34 cellular contexts compared by ENCODE assay signal in the genomic region with DNA sequence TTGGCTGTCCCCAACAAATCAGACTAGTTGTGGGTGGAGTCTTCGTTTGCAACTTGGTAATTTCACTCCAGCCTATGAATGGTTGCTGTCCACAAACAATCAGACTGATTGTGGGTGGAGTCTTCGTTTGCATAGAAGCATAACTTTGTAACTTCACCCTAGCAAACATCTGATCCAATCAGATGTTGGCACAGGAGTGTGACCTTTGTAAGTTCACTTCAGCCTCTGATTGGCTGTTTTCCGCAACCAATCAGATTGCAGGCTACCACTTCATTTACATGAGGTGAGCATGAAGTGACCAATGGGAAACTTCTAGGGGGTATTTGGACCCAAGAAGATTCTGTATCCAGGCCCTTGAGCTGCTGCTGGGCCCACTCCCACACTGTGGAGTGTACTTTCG. TPM values are rescaled to one million over a fixed set of nuclear protein-coding genes. Genes with fewer than 3 reads are reported as not detected.
A peak's percentile ranks its signal among the peaks of the same experiment; 100 is the strongest.
DNase-seq lines count a peak whose midpoint lies in the region; ATAC-seq, FAIRE-seq and TF ChIP-seq lines count a peak whose summit lies in the region.
"Had no signal": no experiment of that assay in that cellular context is flagged by ENCODE, and none has a peak within 500 bp of the region (broad histone marks: within the 10 kb centered on the region; RNA-seq: fewer than 3 reads in every experiment).

No MANE protein-coding gene starts in this region.

- CTCF ChIA-PET in HepG2 (lab: Yijun Ruan, JAX; ENCODE audit: low intra/inter-chr PET ratio, low total read pairs): no interaction called here

- no peak overlapping the region for H3K4me2 ChIP-seq in HepG2 (ENCODE audit: low read depth, low read length)

- H3K9me3 ChIP-seq in HepG2 (ENCODE audit: low read length) (peaks cover 10% of the 10 kb centered on the region), right lobe of liver (no peaks in the 10 kb centered on the region)
- H3K9me3 ChIP-seq: ovary, suprapubic skin had no signal

- no peaks in the 10 kb centered on the region for H4K20me1 ChIP-seq in HepG2 (ENCODE audit: insufficient read depth, low read length)

- peak; percentile 23 for ATAC-seq in HepG2
- no peak for ATAC-seq in right lobe of liver
- ATAC-seq in HG02571 (IDR thresholded peaks at IDR 0.05; ENCODE audit: unreplicated experiment): no peak
- ATAC-seq: activated naive CD8-positive, alpha-beta T cell treated with anti-CD3 and anti-CD28 coated beads, Interleukin-2, amount 50 U/mL, for 24 hours; activated T-cell treated with anti-CD3 and anti-CD28 coated beads, Interleukin-2, amount 50 U/mL, for 72 hours; left lung; T-helper 17 cell had no signal

- H3K4me3 ChIP-seq in HepG2 (replicated peaks in 1 of 3; ENCODE audit: insufficient read depth in 1 of 3, low read depth in 2 of 3, low read length in 3 of 3): no peak overlapping the region
- no peak overlapping the region for H3K4me3 ChIP-seq in right lobe of liver
- H3K4me3 ChIP-seq: cardiac muscle cell, coronary artery, left lung, ovary, skin epidermis, suprapubic skin had no signal

- H3K4me1 ChIP-seq in HepG2 (ENCODE audit: insufficient read depth, low read length): peaks cover 30% of the 10 kb centered on the region
- peaks cover 0 to 4% (median under 1%) of the 10 kb centered on the region in 4 donors for H3K4me1 ChIP-seq in right lobe of liver
- H3K4me1 ChIP-seq: left lung had no signal

- TF ChIP-seq RAD21 in HepG2 (CRISPR knock-in tag; IDR thresholded peaks at IDR 0.05): no peak

- WGBS in HepG2 (ENCODE audit: low lambda C conversion rate): 30% methylated on average over 3 of the region's 4 CpGs
- WGBS in right lobe of liver (ENCODE audit: insufficient coverage, low coverage, low lambda C conversion rate, missing lambda C conversion rate): 58% methylated on average over 3 of the region's 4 CpGs

- no peak overlapping the region for H2AFZ ChIP-seq in HepG2 (ENCODE audit: low read length)

- TF ChIP-seq POLR2A in HepG2 (IDR thresholded peaks at IDR 0.05; ENCODE audit: insufficient read depth in 1 of 2, low read depth in 2 of 2, low read length in 2 of 2) (no peak), right lobe of liver (IDR thresholded peaks at IDR 0.05) (no peak)

- intact Hi-C loops in HepG2 (cut with micrococcal nuclease; ENCODE audit: unreplicated experiment): no loop called here
- intact Hi-C loops in right lobe of liver (cut with DNase I): no loop called here

- H3K9ac ChIP-seq in HepG2 (ENCODE audit: insufficient read depth, low read depth, low read length): no peak overlapping the region

- H3K27ac ChIP-seq in HepG2 (ENCODE audit: extremely low read length, insufficient read depth, low read length): no peak overlapping the region
- H3K27ac ChIP-seq in right lobe of liver: no peak overlapping the region
- H3K27ac ChIP-seq: cardiac muscle cell, coronary artery, left lung, ovary, skin epidermis, suprapubic skin had no signal

- POLR2A ChIA-PET in HepG2 (lab: Yijun Ruan, JAX): no interaction called here

- no peaks in the 10 kb centered on the region for H3K79me2 ChIP-seq in HepG2 (ENCODE audit: insufficient read depth, low read length)

- no peak for TF ChIP-seq EP300 in HepG2 (IDR thresholded peaks at IDR 0.05; ENCODE audit: low read depth in 2 of 2, low read length in 2 of 2)
- no peak for TF ChIP-seq EP300 in HepG2 (CRISPR knock-in tag; IDR thresholded peaks at IDR 0.05; ENCODE audit: borderline replicate concordance)

- BruUV-seq in HepG2 (replicated peaks; lab: Mats Ljungman, UMichigan): no TSS peak

- H3K27me3 ChIP-seq in HepG2 (ENCODE audit: control insufficient read depth in 1 of 2, insufficient read depth in 2 of 2, low read length in 2 of 2): no peaks in the 10 kb centered on the region
- no peaks in the 10 kb centered on the region for H3K27me3 ChIP-seq in right lobe of liver
- H3K27me3 ChIP-seq: cardiac muscle cell, left lung, ovary, suprapubic skin had no signal

- peak; percentile 25 for DNase-seq in HepG2 (ENCODE audit: low spot score)
- no peak for DNase-seq in right lobe of liver
- peak; percentile 28 for DNase-seq in RPMI8226
- no peak for DNase-seq in DMS53 treated with DMSO at 0.1 percent for 48 hours (lab: John Stamatoyannopoulos, UW; ENCODE audit: unreplicated experiment)
- no peak for DNase-seq in NCI-H2196 (lab: John Stamatoyannopoulos, UW; ENCODE audit: unreplicated experiment)
- DNase-seq: activated CD4-positive, alpha-beta T cell treated with anti-CD3 and anti-CD28 coated beads, Interleukin-2, amount 50 U/mL, for 1 hour; activated CD4-positive, CD25-positive, alpha-beta regulatory T cell; activated naive CD8-positive, alpha-beta T cell treated with anti-CD3 and anti-CD28 coated beads, Interleukin-2, amount 50 U/mL, for 24 hours; activated T-cell treated with anti-CD3 and anti-CD28 coated beads, Interleukin-2, amount 50 U/mL, for 72 hours; AML-193; CD4-positive, alpha-beta T cell; effector CD8-positive, alpha-beta T cell; left lung; NCI-H1436 treated with DMSO at 0.1 percent for 48 hours; NCI-H2081 treated with DMSO at 0.1 percent for 48 hours; NCI-H226; NCI-H526 treated with DMSO at 0.1 percent for 48 hours; ovary; Right ventricle myocardium superior; stimulated activated naive CD4-positive, alpha-beta T cell treated with Interleukin-2 at 50 U/mL for 16 hours; T-helper 17 cell had no signal

- in situ Hi-C loops in HepG2 (cut with HindIII; ENCODE audit: extremely low pct_ligation_motif_present, low pct_unique_long_range_greater_than_20kb): no loop called here

- TF ChIP-seq CTCF in HepG2 (CRISPR knock-in tag; IDR thresholded peaks at IDR 0.05): no peak
- TF ChIP-seq CTCF in right lobe of liver (IDR thresholded peaks at IDR 0.05): no peak

- FAIRE-seq in HepG2 (lab: Jason Lieb, UNC): no peak
- FAIRE-seq: A204.1, astrocyte, H1, islet of Langerhans, TTC549 had no signal

- no peaks in the 10 kb centered on the region for H3K36me3 ChIP-seq in HepG2 (replicated peaks in 1 of 2; ENCODE audit: control insufficient read depth in 1 of 2, insufficient read depth in 2 of 2, low read length in 2 of 2)
- no peaks in the 10 kb centered on the region for H3K36me3 ChIP-seq in right lobe of liver
- H3K36me3 ChIP-seq: cardiac muscle cell, left lung, ovary, suprapubic skin had no signal

RNA-seq across cellular contexts. Expression of a gene that starts 16.3 kb away (rescaled TPM):
- not detected in 2 replicates for total RNA-seq in HepG2 (2016; rRNA removed; fragmentation: Illumina TruSeq; extraction: Trizol)
- total RNA-seq in HepG2 (2016; cell fraction: cytosol; rRNA removed; fragmentation: Illumina TruSeq; extraction: Trizol; ENCODE audit: low read depth): not detected in 2 replicates
- total RNA-seq in HepG2 (2016; cell fraction: insoluble cytoplasmic fraction; rRNA removed; fragmentation: Illumina TruSeq; extraction: Trizol): not detected in 2 replicates
- not detected in 2 replicates for total RNA-seq in HepG2 (2016; cell fraction: membrane; rRNA removed; fragmentation: Illumina TruSeq; extraction: Trizol)
- total RNA-seq in HepG2 (2016; cell fraction: nucleus; rRNA removed; fragmentation: Illumina TruSeq; extraction: Trizol): not detected in 2 replicates
- not detected in 2 replicates for polyA plus RNA-seq in HepG2 (2011; rRNA removed)
- polyA plus RNA-seq in HepG2 (2011; cell fraction: cytosol; rRNA removed): not detected in 2 replicates
- polyA plus RNA-seq in HepG2 (2011; cell fraction: nucleus; rRNA removed): not detected in 2 replicates
- polyA plus RNA-seq in HepG2 (2012): not detected in 2 replicates
- not detected in 2 replicates for polyA plus RNA-seq in HepG2 (2016; cell fraction: cytosol; fragmentation: Illumina TruSeq; extraction: Trizol; ENCODE audit: low read depth)
- not detected in 2 replicates for polyA plus RNA-seq in HepG2 (2016; cell fraction: insoluble cytoplasmic fraction; fragmentation: Illumina TruSeq; extraction: Trizol; ENCODE audit: low read depth)
- not detected in 2 replicates for polyA plus RNA-seq in HepG2 (2016; cell fraction: membrane; fragmentation: Illumina TruSeq; extraction: Trizol; ENCODE audit: low read depth)
- not detected in 2 replicates for polyA plus RNA-seq in HepG2 (2016; cell fraction: nucleus; fragmentation: Illumina TruSeq; extraction: Trizol; ENCODE audit: insufficient read depth, low read depth)
- polyA minus RNA-seq in HepG2 (2011; rRNA and poly(A)+ RNA removed; ENCODE audit: low replicate concordance): not detected in 2 replicates
- polyA minus RNA-seq in HepG2 (2011; cell fraction: cytosol; rRNA and poly(A)+ RNA removed): not detected in 2 replicates
- not detected in 2 replicates for polyA minus RNA-seq in HepG2 (2011; cell fraction: nucleus; rRNA and poly(A)+ RNA removed)
- not detected for total RNA-seq in right lobe of liver
- total RNA-seq: activated T-cell treated with anti-CD3 and anti-CD28 coated beads, Interleukin-2, amount 50 U/mL, for 72 hours; astrocyte; cardiac muscle cell; CD4-positive, alpha-beta T cell; Daoy; H1; left lung; ovary; Right ventricle myocardium superior; suprapubic skin; T-helper 17 cell; ureter had no signal
- polyA plus RNA-seq: cardiac muscle cell, H1, neural cell, ovary had no signal

RNA-seq across cellular contexts. Expression of a gene that starts 31.6 kb away (rescaled TPM):
- 19.7 and 23.2 TPM in 2 replicates for total RNA-seq in HepG2 (2016; rRNA removed; fragmentation: Illumina TruSeq; extraction: Trizol)
- 18.4 and 24.3 TPM in 2 replicates for total RNA-seq in HepG2 (2016; cell fraction: cytosol; rRNA removed; fragmentation: Illumina TruSeq; extraction: Trizol; ENCODE audit: low read depth)
- total RNA-seq in HepG2 (2016; cell fraction: insoluble cytoplasmic fraction; rRNA removed; fragmentation: Illumina TruSeq; extraction: Trizol): 14.9 and 23.0 TPM in 2 replicates
- total RNA-seq in HepG2 (2016; cell fraction: membrane; rRNA removed; fragmentation: Illumina TruSeq; extraction: Trizol): 24.4 and 32.7 TPM in 2 replicates
- total RNA-seq in HepG2 (2016; cell fraction: nucleus; rRNA removed; fragmentation: Illumina TruSeq; extraction: Trizol): 16.1 and 17.6 TPM in 2 replicates
- polyA plus RNA-seq in HepG2 (2011; rRNA removed): 15.0 and 15.2 TPM in 2 replicates
- 13.5 and 23.6 TPM in 2 replicates for polyA plus RNA-seq in HepG2 (2011; cell fraction: cytosol; rRNA removed)
- polyA plus RNA-seq in HepG2 (2011; cell fraction: nucleus; rRNA removed): 32.3 and 35.7 TPM in 2 replicates
- polyA plus RNA-seq in HepG2 (2012): 11.0 and 19.0 TPM in 2 replicates
- polyA plus RNA-seq in HepG2 (2016; cell fraction: cytosol; fragmentation: Illumina TruSeq; extraction: Trizol; ENCODE audit: low read depth): 34.7 and 53.1 TPM in 2 replicates
- polyA plus RNA-seq in HepG2 (2016; cell fraction: insoluble cytoplasmic fraction; fragmentation: Illumina TruSeq; extraction: Trizol; ENCODE audit: low read depth): 31.6 and 43.1 TPM in 2 replicates
- 52.5 and 57.8 TPM in 2 replicates for polyA plus RNA-seq in HepG2 (2016; cell fraction: membrane; fragmentation: Illumina TruSeq; extraction: Trizol; ENCODE audit: low read depth)
- polyA plus RNA-seq in HepG2 (2016; cell fraction: nucleus; fragmentation: Illumina TruSeq; extraction: Trizol; ENCODE audit: insufficient read depth, low read depth): 45.1 and 46.7 TPM in 2 replicates
- 16.8 and 42.0 TPM in 2 replicates for polyA minus RNA-seq in HepG2 (2011; rRNA and poly(A)+ RNA removed; ENCODE audit: low replicate concordance)
- 13.8 and 17.6 TPM in 2 replicates for polyA minus RNA-seq in HepG2 (2011; cell fraction: cytosol; rRNA and poly(A)+ RNA removed)
- 10.1 and 16.6 TPM in 2 replicates for polyA minus RNA-seq in HepG2 (2011; cell fraction: nucleus; rRNA and poly(A)+ RNA removed)
- 10 to 100 TPM; 45.2 to 74.9 (median 55.7) TPM for total RNA-seq in right lobe of liver

RNA-seq across cellular contexts. Expression of a gene that starts 34.4 kb away (rescaled TPM):
- total RNA-seq in HepG2 (2016; rRNA removed; fragmentation: Illumina TruSeq; extraction: Trizol) (7.7 and 8.5 TPM in 2 replicates), right lobe of liver (10 to 100 TPM in 4 of 6 experiments, 1 to 10 TPM in 2; 8.6 to 21.3 (median 15.0) TPM)
- 2.1 and 3.4 TPM in 2 replicates for total RNA-seq in HepG2 (2016; cell fraction: cytosol; rRNA removed; fragmentation: Illumina TruSeq; extraction: Trizol; ENCODE audit: low read depth)
- total RNA-seq in HepG2 (2016; cell fraction: insoluble cytoplasmic fraction; rRNA removed; fragmentation: Illumina TruSeq; extraction: Trizol): 6.0 and 8.5 TPM in 2 replicates
- 8.3 and 9.9 TPM in 2 replicates for total RNA-seq in HepG2 (2016; cell fraction: membrane; rRNA removed; fragmentation: Illumina TruSeq; extraction: Trizol)
- total RNA-seq in HepG2 (2016; cell fraction: nucleus; rRNA removed; fragmentation: Illumina TruSeq; extraction: Trizol): 7.3 and 8.9 TPM in 2 replicates
- polyA plus RNA-seq in HepG2 (2011; rRNA removed): 8.2 and 9.4 TPM in 2 replicates
- polyA plus RNA-seq in HepG2 (2011; cell fraction: cytosol; rRNA removed): 5.2 and 10.7 TPM in 2 replicates
- polyA plus RNA-seq in HepG2 (2011; cell fraction: nucleus; rRNA removed): 38.2 and 58.0 TPM in 2 replicates
- 4.4 and 9.1 TPM in 2 replicates for polyA plus RNA-seq in HepG2 (2012)
- 3.2 and 3.6 TPM in 2 replicates for polyA plus RNA-seq in HepG2 (2016; cell fraction: cytosol; fragmentation: Illumina TruSeq; extraction: Trizol; ENCODE audit: low read depth)
- 5.6 and 8.6 TPM in 2 replicates for polyA plus RNA-seq in HepG2 (2016; cell fraction: insoluble cytoplasmic fraction; fragmentation: Illumina TruSeq; extraction: Trizol; ENCODE audit: low read depth)
- polyA plus RNA-seq in HepG2 (2016; cell fraction: membrane; fragmentation: Illumina TruSeq; extraction: Trizol; ENCODE audit: low read depth): 7.7 and 8.1 TPM in 2 replicates
- polyA plus RNA-seq in HepG2 (2016; cell fraction: nucleus; fragmentation: Illumina TruSeq; extraction: Trizol; ENCODE audit: insufficient read depth, low read depth): 19.9 and 22.6 TPM in 2 replicates
- 29.1 and 72.8 TPM in 2 replicates for polyA minus RNA-seq in HepG2 (2011; rRNA and poly(A)+ RNA removed; ENCODE audit: low replicate concordance)
- polyA minus RNA-seq in HepG2 (2011; cell fraction: cytosol; rRNA and poly(A)+ RNA removed): 10.6 and 11.6 TPM in 2 replicates
- polyA minus RNA-seq in HepG2 (2011; cell fraction: nucleus; rRNA and poly(A)+ RNA removed): 6.8 and 9.1 TPM in 2 replicates

RNA-seq across cellular contexts. Expression of a gene that starts 44.0 kb away (rescaled TPM):
- total RNA-seq in HepG2 (2016; rRNA removed; fragmentation: Illumina TruSeq; extraction: Trizol) (not detected in 2 replicates), right lobe of liver (10 to 100 TPM; 16.6 to 51.4 (median 32.3) TPM)
- total RNA-seq in HepG2 (2016; cell fraction: cytosol; rRNA removed; fragmentation: Illumina TruSeq; extraction: Trizol; ENCODE audit: low read depth): not detected in 2 replicates
- not detected in 2 replicates for total RNA-seq in HepG2 (2016; cell fraction: insoluble cytoplasmic fraction; rRNA removed; fragmentation: Illumina TruSeq; extraction: Trizol)
- not detected in 2 replicates for total RNA-seq in HepG2 (2016; cell fraction: membrane; rRNA removed; fragmentation: Illumina TruSeq; extraction: Trizol)
- total RNA-seq in HepG2 (2016; cell fraction: nucleus; rRNA removed; fragmentation: Illumina TruSeq; extraction: Trizol): not detected in 2 replicates
- 0.33 TPM in 1 of 2 replicates, not detected in the other for polyA plus RNA-seq in HepG2 (2011; rRNA removed)
- polyA plus RNA-seq in HepG2 (2011; cell fraction: cytosol; rRNA removed): 0.27 and 0.32 TPM in 2 replicates
- polyA plus RNA-seq in HepG2 (2011; cell fraction: nucleus; rRNA removed): 0.35 and 0.42 TPM in 2 replicates
- polyA plus RNA-seq in HepG2 (2012): not detected in 2 replicates
- polyA plus RNA-seq in HepG2 (2016; cell fraction: cytosol; fragmentation: Illumina TruSeq; extraction: Trizol; ENCODE audit: low read depth): not detected in 2 replicates
- not detected in 2 replicates for polyA plus RNA-seq in HepG2 (2016; cell fraction: insoluble cytoplasmic fraction; fragmentation: Illumina TruSeq; extraction: Trizol; ENCODE audit: low read depth)
- not detected in 2 replicates for polyA plus RNA-seq in HepG2 (2016; cell fraction: membrane; fragmentation: Illumina TruSeq; extraction: Trizol; ENCODE audit: low read depth)
- not detected in 2 replicates for polyA plus RNA-seq in HepG2 (2016; cell fraction: nucleus; fragmentation: Illumina TruSeq; extraction: Trizol; ENCODE audit: insufficient read depth, low read depth)
- 3.7 and 5.0 TPM in 2 replicates for polyA minus RNA-seq in HepG2 (2011; rRNA and poly(A)+ RNA removed; ENCODE audit: low replicate concordance)
- not detected in 2 replicates for polyA minus RNA-seq in HepG2 (2011; cell fraction: cytosol; rRNA and poly(A)+ RNA removed)
- not detected in 2 replicates for polyA minus RNA-seq in HepG2 (2011; cell fraction: nucleus; rRNA and poly(A)+ RNA removed)

RNA-seq across cellular contexts. Expression of a gene that starts 56.8 kb away (rescaled TPM):
- total RNA-seq in HepG2 (2016; rRNA removed; fragmentation: Illumina TruSeq; extraction: Trizol): 51.8 and 54.7 TPM in 2 replicates
- 29.3 and 29.9 TPM in 2 replicates for total RNA-seq in HepG2 (2016; cell fraction: cytosol; rRNA removed; fragmentation: Illumina TruSeq; extraction: Trizol; ENCODE audit: low read depth)
- 49.6 and 51.5 TPM in 2 replicates for total RNA-seq in HepG2 (2016; cell fraction: insoluble cytoplasmic fraction; rRNA removed; fragmentation: Illumina TruSeq; extraction: Trizol)
- 34.6 and 35.9 TPM in 2 replicates for total RNA-seq in HepG2 (2016; cell fraction: membrane; rRNA removed; fragmentation: Illumina TruSeq; extraction: Trizol)
- 23.8 and 25.0 TPM in 2 replicates for total RNA-seq in HepG2 (2016; cell fraction: nucleus; rRNA removed; fragmentation: Illumina TruSeq; extraction: Trizol)
- polyA plus RNA-seq in HepG2 (2011; rRNA removed): 110 and 113 TPM in 2 replicates
- polyA plus RNA-seq in HepG2 (2011; cell fraction: cytosol; rRNA removed): 108 and 172 TPM in 2 replicates
- polyA plus RNA-seq in HepG2 (2011; cell fraction: nucleus; rRNA removed): 78.7 and 80.7 TPM in 2 replicates
- polyA plus RNA-seq in HepG2 (2012): 58.6 and 77.3 TPM in 2 replicates
- 24.7 and 25.0 TPM in 2 replicates for polyA plus RNA-seq in HepG2 (2016; cell fraction: cytosol; fragmentation: Illumina TruSeq; extraction: Trizol; ENCODE audit: low read depth)
- polyA plus RNA-seq in HepG2 (2016; cell fraction: insoluble cytoplasmic fraction; fragmentation: Illumina TruSeq; extraction: Trizol; ENCODE audit: low read depth): 54.4 and 55.2 TPM in 2 replicates
- polyA plus RNA-seq in HepG2 (2016; cell fraction: membrane; fragmentation: Illumina TruSeq; extraction: Trizol; ENCODE audit: low read depth): 28.2 and 32.3 TPM in 2 replicates
- 38.0 and 39.2 TPM in 2 replicates for polyA plus RNA-seq in HepG2 (2016; cell fraction: nucleus; fragmentation: Illumina TruSeq; extraction: Trizol; ENCODE audit: insufficient read depth, low read depth)
- 79.5 and 121 TPM in 2 replicates for polyA minus RNA-seq in HepG2 (2011; rRNA and poly(A)+ RNA removed; ENCODE audit: low replicate concordance)
- polyA minus RNA-seq in HepG2 (2011; cell fraction: cytosol; rRNA and poly(A)+ RNA removed): 35.7 and 42.3 TPM in 2 replicates
- polyA minus RNA-seq in HepG2 (2011; cell fraction: nucleus; rRNA and poly(A)+ RNA removed): 23.3 and 30.8 TPM in 2 replicates
- 10 to 100 TPM; 20.8 to 33.9 (median 25.7) TPM for total RNA-seq in right lobe of liver

Comparison
In these comparisons a context has a peak if more than half of its experiments do, and no peak if none do; other contexts are left out.
1. DNase-seq: peak in HepG2 (single experiment) and RPMI8226 (single experiment); none in right lobe of liver (0 of 3), DMS53 treated with DMSO at 0.1 percent for 48 hours (single experiment) and NCI-H2196 (single experiment).